Comparison of ENCODE assay signal across 1 cellular context in the genomic region with DNA sequence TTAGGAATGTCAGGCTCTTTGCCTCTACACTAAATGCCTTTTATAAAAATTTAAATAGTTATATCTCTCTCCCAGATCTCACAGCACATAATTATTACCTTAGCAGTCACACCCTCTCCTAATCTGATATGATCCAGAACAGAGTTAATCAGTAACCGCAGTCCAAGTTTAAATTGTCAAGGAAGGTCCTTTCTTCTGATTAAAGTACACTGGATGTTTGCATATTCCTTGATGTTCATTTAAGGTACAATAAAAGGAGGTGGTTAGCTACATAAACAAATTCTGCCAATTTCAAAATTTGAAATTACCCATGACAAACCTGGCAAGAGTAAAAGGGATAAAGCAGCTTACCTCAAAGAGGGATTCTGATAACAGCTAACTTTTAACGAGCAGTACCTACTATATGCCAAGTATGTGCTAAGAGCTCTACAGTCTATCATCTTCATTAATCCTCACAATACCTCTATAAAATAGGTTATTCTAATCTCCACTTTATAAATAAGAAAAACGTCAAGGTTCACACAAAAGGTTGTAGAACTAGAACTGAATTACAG.
TF ChIP-seq lines count a peak whose summit lies in the region.

No MANE protein-coding gene starts in this region.

TF ChIP-seq in HEK293, 187 proteins besides CTCF, POLR2A, EP300 and RAD21 (continued from another document and continues in another):
- TF ChIP-seq, protein P1, sequence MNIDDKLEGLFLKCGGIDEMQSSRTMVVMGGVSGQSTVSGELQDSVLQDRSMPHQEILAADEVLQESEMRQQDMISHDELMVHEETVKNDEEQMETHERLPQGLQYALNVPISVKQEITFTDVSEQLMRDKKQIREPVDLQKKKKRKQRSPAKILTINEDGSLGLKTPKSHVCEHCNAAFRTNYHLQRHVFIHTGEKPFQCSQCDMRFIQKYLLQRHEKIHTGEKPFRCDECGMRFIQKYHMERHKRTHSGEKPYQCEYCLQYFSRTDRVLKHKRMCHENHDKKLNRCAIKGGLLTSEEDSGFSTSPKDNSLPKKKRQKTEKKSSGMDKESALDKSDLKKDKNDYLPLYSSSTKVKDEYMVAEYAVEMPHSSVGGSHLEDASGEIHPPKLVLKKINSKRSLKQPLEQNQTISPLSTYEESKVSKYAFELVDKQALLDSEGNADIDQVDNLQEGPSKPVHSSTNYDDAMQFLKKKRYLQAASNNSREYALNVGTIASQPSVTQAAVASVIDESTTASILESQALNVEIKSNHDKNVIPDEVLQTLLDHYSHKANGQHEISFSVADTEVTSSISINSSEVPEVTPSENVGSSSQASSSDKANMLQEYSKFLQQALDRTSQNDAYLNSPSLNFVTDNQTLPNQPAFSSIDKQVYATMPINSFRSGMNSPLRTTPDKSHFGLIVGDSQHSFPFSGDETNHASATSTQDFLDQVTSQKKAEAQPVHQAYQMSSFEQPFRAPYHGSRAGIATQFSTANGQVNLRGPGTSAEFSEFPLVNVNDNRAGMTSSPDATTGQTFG (tag by site-specific recombination; IDR thresholded peaks at IDR 0.05; ENCODE audit: borderline replicate concordance): no peak
- peak; percentile 66; the same call in 1 of the 2 replicates for TF ChIP-seq OSR2 (tag by site-specific recombination; IDR thresholded peaks at IDR 0.05)
- peak; percentile 89 for TF ChIP-seq SP7 (tag by site-specific recombination; IDR thresholded peaks at IDR 0.05)
- no peak for TF ChIP-seq ZNF596 (tag by site-specific recombination; IDR thresholded peaks at IDR 0.05)
- TF ChIP-seq PBX3 (CRISPR knock-in tag; IDR thresholded peaks at IDR 0.05): no peak
- TF ChIP-seq IKZF3 (tag by site-specific recombination; IDR thresholded peaks at IDR 0.05): 0 out of 2 replicates have a peak, but pooled peaks have one; percentile 24
- no peak for TF ChIP-seq ZNF426 (tag by site-specific recombination; IDR thresholded peaks at IDR 0.05)
- no peak for TF ChIP-seq ZBTB48 (tag by site-specific recombination; IDR thresholded peaks at IDR 0.05)
- TF ChIP-seq ZNF121 (tag by site-specific recombination; IDR thresholded peaks at IDR 0.05): no peak
- no peak for TF ChIP-seq ZNF514 (tag by site-specific recombination; IDR thresholded peaks at IDR 0.05)
- TF ChIP-seq ZNF585B (tag by site-specific recombination; IDR thresholded peaks at IDR 0.05): no peak
- TF ChIP-seq FEZF1 (tag by site-specific recombination; IDR thresholded peaks at IDR 0.05): peak; percentile 92
- TF ChIP-seq ZNF223 (tag by site-specific recombination; IDR thresholded peaks at IDR 0.05): no peak
- no peak for TF ChIP-seq ZNF26 (tag by site-specific recombination; IDR thresholded peaks at IDR 0.05)
- no peak for TF ChIP-seq KLF8 (tag by site-specific recombination; IDR thresholded peaks at IDR 0.05)
- TF ChIP-seq ZFP3 (tag by site-specific recombination; IDR thresholded peaks at IDR 0.05; ENCODE audit: low read depth): no peak
- no peak for TF ChIP-seq ZNF211 (tag by site-specific recombination; IDR thresholded peaks at IDR 0.05; ENCODE audit: low read depth)
- no peak for TF ChIP-seq ZBTB20 (tag by site-specific recombination; IDR thresholded peaks at IDR 0.05)
- TF ChIP-seq ZNF391 (tag by site-specific recombination; IDR thresholded peaks at IDR 0.05; ENCODE audit: borderline replicate concordance, low read depth): no peak
- TF ChIP-seq ZBTB21 (tag by site-specific recombination; IDR thresholded peaks at IDR 0.05): no peak
- TF ChIP-seq ZNF654 (tag by site-specific recombination; IDR thresholded peaks at IDR 0.05; ENCODE audit: low read depth): no peak
- no peak for TF ChIP-seq YY1 (tag by site-specific recombination; IDR thresholded peaks at IDR 0.05)
- no peak for TF ChIP-seq ZNF639 (tag by site-specific recombination; IDR thresholded peaks at IDR 0.05)
- TF ChIP-seq INSM2 (tag by site-specific recombination; IDR thresholded peaks at IDR 0.05): no peak
- no peak for TF ChIP-seq ZNF670 (tag by site-specific recombination; IDR thresholded peaks at IDR 0.05; ENCODE audit: low read depth)
- TF ChIP-seq AEBP2 (tag by site-specific recombination; IDR thresholded peaks at IDR 0.05; ENCODE audit: borderline replicate concordance): no peak
- TF ChIP-seq ZNF37A (tag by site-specific recombination; IDR thresholded peaks at IDR 0.05): no peak
- TF ChIP-seq PRDM6 (tag by site-specific recombination; IDR thresholded peaks at IDR 0.05): peak; percentile 87
- TF ChIP-seq, protein P2, sequence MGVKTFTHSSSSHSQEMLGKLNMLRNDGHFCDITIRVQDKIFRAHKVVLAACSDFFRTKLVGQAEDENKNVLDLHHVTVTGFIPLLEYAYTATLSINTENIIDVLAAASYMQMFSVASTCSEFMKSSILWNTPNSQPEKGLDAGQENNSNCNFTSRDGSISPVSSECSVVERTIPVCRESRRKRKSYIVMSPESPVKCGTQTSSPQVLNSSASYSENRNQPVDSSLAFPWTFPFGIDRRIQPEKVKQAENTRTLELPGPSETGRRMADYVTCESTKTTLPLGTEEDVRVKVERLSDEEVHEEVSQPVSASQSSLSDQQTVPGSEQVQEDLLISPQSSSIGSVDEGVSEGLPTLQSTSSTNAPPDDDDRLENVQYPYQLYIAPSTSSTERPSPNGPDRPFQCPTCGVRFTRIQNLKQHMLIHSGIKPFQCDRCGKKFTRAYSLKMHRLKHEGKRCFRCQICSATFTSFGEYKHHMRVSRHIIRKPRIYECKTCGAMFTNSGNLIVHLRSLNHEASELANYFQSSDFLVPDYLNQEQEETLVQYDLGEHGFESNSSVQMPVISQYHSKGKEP (tag by site-specific recombination; IDR thresholded peaks at IDR 0.05): no peak
- TF ChIP-seq, protein P3, sequence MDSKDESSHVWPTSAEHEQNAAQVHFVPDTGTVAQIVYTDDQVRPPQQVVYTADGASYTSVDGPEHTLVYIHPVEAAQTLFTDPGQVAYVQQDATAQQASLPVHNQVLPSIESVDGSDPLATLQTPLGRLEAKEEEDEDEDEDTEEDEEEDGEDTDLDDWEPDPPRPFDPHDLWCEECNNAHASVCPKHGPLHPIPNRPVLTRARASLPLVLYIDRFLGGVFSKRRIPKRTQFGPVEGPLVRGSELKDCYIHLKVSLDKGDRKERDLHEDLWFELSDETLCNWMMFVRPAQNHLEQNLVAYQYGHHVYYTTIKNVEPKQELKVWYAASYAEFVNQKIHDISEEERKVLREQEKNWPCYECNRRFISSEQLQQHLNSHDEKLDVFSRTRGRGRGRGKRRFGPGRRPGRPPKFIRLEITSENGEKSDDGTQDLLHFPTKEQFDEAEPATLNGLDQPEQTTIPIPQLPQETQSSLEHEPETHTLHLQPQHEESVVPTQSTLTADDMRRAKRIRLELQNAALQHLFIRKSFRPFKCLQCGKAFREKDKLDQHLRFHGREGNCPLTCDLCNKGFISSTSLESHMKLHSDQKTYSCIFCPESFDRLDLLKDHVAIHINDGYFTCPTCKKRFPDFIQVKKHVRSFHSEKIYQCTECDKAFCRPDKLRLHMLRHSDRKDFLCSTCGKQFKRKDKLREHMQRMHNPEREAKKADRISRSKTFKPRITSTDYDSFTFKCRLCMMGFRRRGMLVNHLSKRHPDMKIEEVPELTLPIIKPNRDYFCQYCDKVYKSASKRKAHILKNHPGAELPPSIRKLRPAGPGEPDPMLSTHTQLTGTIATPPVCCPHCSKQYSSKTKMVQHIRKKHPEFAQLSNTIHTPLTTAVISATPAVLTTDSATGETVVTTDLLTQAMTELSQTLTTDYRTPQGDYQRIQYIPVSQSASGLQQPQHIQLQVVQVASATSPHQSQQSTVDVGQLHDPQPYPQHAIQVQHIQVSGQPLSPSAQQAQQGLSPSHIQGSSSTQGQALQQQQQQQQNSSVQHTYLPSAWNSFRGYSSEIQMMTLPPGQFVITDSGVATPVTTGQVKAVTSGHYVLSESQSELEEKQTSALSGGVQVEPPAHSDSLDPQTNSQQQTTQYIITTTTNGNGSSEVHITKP (tag by site-specific recombination; IDR thresholded peaks at IDR 0.05): no peak
- no peak for TF ChIP-seq OVOL3 (tag by site-specific recombination; IDR thresholded peaks at IDR 0.05)
- no peak for TF ChIP-seq EGR2 (tag by site-specific recombination; IDR thresholded peaks at IDR 0.05; ENCODE audit: low read depth)
- no peak for TF ChIP-seq ZNF704 (tag by site-specific recombination; IDR thresholded peaks at IDR 0.05)
- TF ChIP-seq GLIS2 (tag by site-specific recombination; IDR thresholded peaks at IDR 0.05): no peak
- TF ChIP-seq ZNF610 (tag by site-specific recombination; IDR thresholded peaks at IDR 0.05; ENCODE audit: borderline replicate concordance): no peak
